ENCODE assay signal across 1 cellular context in the genomic region with DNA sequence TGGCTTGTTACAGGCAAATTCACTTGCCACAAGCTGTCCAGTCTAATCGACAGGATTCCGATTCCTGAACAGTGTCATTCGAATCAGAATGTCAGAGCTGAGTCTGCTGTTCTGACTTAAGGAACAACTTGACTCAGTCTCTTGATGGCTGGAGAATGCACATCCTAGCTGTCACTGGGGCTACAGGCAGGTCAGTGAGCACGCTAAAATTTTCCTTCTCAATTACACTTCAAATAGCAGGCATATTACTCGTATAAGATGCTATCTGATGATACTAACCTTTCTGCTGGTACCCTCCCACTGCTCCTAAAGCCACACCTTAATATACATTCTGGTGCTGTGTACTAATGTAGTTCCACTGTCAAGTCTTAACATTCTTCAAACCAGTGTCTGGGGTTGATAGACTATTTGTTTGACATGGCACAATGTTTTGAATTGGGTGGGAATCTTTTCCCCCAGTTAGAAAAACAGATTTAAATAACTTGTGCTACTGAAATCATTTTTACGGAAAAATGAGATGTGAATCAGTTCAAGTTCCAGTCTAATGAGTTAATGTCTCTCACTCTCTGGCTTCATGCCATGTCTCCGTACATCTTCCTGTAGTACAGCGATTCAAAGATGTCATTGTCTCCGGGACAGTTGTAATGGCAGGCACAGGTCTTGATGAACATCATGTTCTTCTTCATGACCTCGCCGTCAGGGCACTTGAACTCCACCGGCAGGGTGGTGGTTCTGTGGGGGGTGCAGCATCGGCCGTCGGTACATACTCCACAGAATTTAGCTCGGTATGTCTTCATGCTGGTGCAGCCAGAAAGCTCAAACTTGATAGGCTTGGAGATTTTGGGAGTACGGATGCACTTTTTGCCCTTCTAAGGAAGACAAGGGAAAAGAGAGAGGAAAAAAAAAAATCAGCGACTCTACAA.
TF ChIP-seq lines count a peak whose summit lies in the region.

No MANE protein-coding gene starts in this region.

TF ChIP-seq in HepG2, 621 proteins besides CTCF, POLR2A, EP300 and RAD21 (continued from another document and continues in another):
- no peak for TF ChIP-seq ZHX2 (IDR thresholded peaks at IDR 0.05; ENCODE audit: low read depth)
- no peak for TF ChIP-seq ZHX2 (CRISPR knock-in tag; IDR thresholded peaks at IDR 0.05; ENCODE audit: borderline replicate concordance)
- no peak; the same call in 1 of the 2 replicates for TF ChIP-seq KLF6 (CRISPR knock-in tag; IDR thresholded peaks at IDR 0.05)
- peak; percentile 84; the same call in 1 of the 2 replicates for TF ChIP-seq ZNF790 (CRISPR knock-in tag; IDR thresholded peaks at IDR 0.05; ENCODE audit: borderline replicate concordance)
- no peak for TF ChIP-seq ZNF296 (CRISPR knock-in tag; conservative IDR thresholded peaks at IDR 0.05)
- TF ChIP-seq ZEB1 (IDR thresholded peaks at IDR 0.05; ENCODE audit: insufficient replicate concordance, low read depth) = no peak
- no peak for TF ChIP-seq MIER2 (CRISPR knock-in tag; IDR thresholded peaks at IDR 0.05)
- TF ChIP-seq REPIN1 (CRISPR knock-in tag; IDR thresholded peaks at IDR 0.05; ENCODE audit: borderline replicate concordance, low read depth) = no peak
- no peak for TF ChIP-seq ZNF572 (CRISPR knock-in tag; IDR thresholded peaks at IDR 0.05)
- TF ChIP-seq, protein P1, sequence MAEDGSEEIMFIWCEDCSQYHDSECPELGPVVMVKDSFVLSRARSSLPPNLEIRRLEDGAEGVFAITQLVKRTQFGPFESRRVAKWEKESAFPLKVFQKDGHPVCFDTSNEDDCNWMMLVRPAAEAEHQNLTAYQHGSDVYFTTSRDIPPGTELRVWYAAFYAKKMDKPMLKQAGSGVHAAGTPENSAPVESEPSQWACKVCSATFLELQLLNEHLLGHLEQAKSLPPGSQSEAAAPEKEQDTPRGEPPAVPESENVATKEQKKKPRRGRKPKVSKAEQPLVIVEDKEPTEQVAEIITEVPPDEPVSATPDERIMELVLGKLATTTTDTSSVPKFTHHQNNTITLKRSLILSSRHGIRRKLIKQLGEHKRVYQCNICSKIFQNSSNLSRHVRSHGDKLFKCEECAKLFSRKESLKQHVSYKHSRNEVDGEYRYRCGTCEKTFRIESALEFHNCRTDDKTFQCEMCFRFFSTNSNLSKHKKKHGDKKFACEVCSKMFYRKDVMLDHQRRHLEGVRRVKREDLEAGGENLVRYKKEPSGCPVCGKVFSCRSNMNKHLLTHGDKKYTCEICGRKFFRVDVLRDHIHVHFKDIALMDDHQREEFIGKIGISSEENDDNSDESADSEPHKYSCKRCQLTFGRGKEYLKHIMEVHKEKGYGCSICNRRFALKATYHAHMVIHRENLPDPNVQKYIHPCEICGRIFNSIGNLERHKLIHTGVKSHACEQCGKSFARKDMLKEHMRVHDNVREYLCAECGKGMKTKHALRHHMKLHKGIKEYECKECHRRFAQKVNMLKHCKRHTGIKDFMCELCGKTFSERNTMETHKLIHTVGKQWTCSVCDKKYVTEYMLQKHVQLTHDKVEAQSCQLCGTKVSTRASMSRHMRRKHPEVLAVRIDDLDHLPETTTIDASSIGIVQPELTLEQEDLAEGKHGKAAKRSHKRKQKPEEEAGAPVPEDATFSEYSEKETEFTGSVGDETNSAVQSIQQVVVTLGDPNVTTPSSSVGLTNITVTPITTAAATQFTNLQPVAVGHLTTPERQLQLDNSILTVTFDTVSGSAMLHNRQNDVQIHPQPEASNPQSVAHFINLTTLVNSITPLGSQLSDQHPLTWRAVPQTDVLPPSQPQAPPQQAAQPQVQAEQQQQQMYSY (CRISPR knock-in tag; IDR thresholded peaks at IDR 0.05) = no peak
- TF ChIP-seq ZNF230 (CRISPR knock-in tag; IDR thresholded peaks at IDR 0.05) = no peak
- no peak for TF ChIP-seq ZNF558 (CRISPR knock-in tag; IDR thresholded peaks at IDR 0.05; ENCODE audit: borderline replicate concordance)
- TF ChIP-seq ADNP (CRISPR knock-in tag; IDR thresholded peaks at IDR 0.05) = no peak
- no peak for TF ChIP-seq GTF3A (CRISPR knock-in tag; conservative IDR thresholded peaks at IDR 0.05)
- TF ChIP-seq ZNF577 (CRISPR knock-in tag; IDR thresholded peaks at IDR 0.05; ENCODE audit: borderline replicate concordance, low read depth) = no peak
- TF ChIP-seq MXD1 (CRISPR knock-in tag; IDR thresholded peaks at IDR 0.05) = no peak
- TF ChIP-seq, protein P2, sequence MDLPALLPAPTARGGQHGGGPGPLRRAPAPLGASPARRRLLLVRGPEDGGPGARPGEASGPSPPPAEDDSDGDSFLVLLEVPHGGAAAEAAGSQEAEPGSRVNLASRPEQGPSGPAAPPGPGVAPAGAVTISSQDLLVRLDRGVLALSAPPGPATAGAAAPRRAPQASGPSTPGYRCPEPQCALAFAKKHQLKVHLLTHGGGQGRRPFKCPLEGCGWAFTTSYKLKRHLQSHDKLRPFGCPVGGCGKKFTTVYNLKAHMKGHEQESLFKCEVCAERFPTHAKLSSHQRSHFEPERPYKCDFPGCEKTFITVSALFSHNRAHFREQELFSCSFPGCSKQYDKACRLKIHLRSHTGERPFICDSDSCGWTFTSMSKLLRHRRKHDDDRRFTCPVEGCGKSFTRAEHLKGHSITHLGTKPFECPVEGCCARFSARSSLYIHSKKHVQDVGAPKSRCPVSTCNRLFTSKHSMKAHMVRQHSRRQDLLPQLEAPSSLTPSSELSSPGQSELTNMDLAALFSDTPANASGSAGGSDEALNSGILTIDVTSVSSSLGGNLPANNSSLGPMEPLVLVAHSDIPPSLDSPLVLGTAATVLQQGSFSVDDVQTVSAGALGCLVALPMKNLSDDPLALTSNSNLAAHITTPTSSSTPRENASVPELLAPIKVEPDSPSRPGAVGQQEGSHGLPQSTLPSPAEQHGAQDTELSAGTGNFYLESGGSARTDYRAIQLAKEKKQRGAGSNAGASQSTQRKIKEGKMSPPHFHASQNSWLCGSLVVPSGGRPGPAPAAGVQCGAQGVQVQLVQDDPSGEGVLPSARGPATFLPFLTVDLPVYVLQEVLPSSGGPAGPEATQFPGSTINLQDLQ (CRISPR knock-in tag; IDR thresholded peaks at IDR 0.05) = no peak
- TF ChIP-seq ZNF33A (CRISPR knock-in tag; IDR thresholded peaks at IDR 0.05; ENCODE audit: borderline replicate concordance) = no peak
- TF ChIP-seq ESRRA (CRISPR knock-in tag; IDR thresholded peaks at IDR 0.05; ENCODE audit: low read depth) = no peak
- TF ChIP-seq POGK (CRISPR knock-in tag; conservative IDR thresholded peaks at IDR 0.05) = 0 out of 2 replicates have a peak, but pooled peaks have one; percentile 32
- TF ChIP-seq FOXC1 (CRISPR knock-in tag; IDR thresholded peaks at IDR 0.05; ENCODE audit: borderline replicate concordance) = no peak
- no peak for TF ChIP-seq HNRNPUL1 (IDR thresholded peaks at IDR 0.05; ENCODE audit: low read depth, low read length)
- TF ChIP-seq IRF1 (CRISPR knock-in tag; IDR thresholded peaks at IDR 0.05; ENCODE audit: low read depth) = no peak
- no peak for TF ChIP-seq JUND (CRISPR knock-in tag; IDR thresholded peaks at IDR 0.05)
- no peak for TF ChIP-seq ATF7 (IDR thresholded peaks at IDR 0.05)
- TF ChIP-seq ATF7 (CRISPR knock-in tag; IDR thresholded peaks at IDR 0.05) = no peak
- no peak for TF ChIP-seq ZNF121 (CRISPR knock-in tag; IDR thresholded peaks at IDR 0.05)
- TF ChIP-seq CEBPG (CRISPR knock-in tag; IDR thresholded peaks at IDR 0.05) = no peak
- peak; percentile 1 for TF ChIP-seq ELF3 (CRISPR knock-in tag; IDR thresholded peaks at IDR 0.05)
- TF ChIP-seq SKI (IDR thresholded peaks at IDR 0.05; ENCODE audit: partially characterized antibody) = no peak
- TF ChIP-seq ZNF430 (CRISPR knock-in tag; IDR thresholded peaks at IDR 0.05) = no peak
- 0 out of 2 replicates have a peak, but pooled peaks have one; percentile 9 for TF ChIP-seq ZNF441 (CRISPR knock-in tag; IDR thresholded peaks at IDR 0.05; ENCODE audit: borderline replicate concordance)
- TF ChIP-seq PHB2 (IDR thresholded peaks at IDR 0.05; ENCODE audit: partially characterized antibody) = no peak
- TF ChIP-seq AGO1 (IDR thresholded peaks at IDR 0.05; ENCODE audit: low read depth, low read length, poor library complexity, severe bottlenecking) = no peak
- 0 out of 2 replicates have a peak, but pooled peaks have one; percentile 37 for TF ChIP-seq ZNF337 (CRISPR knock-in tag; IDR thresholded peaks at IDR 0.05; ENCODE audit: borderline replicate concordance, low read depth)
- TF ChIP-seq MAFK (conservative IDR thresholded peaks at IDR 0.05 in 1 of 2, IDR thresholded peaks at IDR 0.05 in 1 of 2; ENCODE audit: low read length in 2 of 2) = no peak
- 0 out of 2 replicates have a peak, but pooled peaks have one; percentile 42 for TF ChIP-seq GFI1 (CRISPR knock-in tag; IDR thresholded peaks at IDR 0.05; ENCODE audit: borderline replicate concordance)
- no peak for TF ChIP-seq STAT6 (CRISPR knock-in tag; IDR thresholded peaks at IDR 0.05; ENCODE audit: borderline replicate concordance)
